In genomic region chr6:7726416-7727149, GRCh38 we compare ENCODE assay signal across 8 cellular contexts. TPM values are rescaled to one million over a fixed set of nuclear protein-coding genes. Genes with fewer than 3 reads are reported as not detected.
DNase-seq lines count a peak whose midpoint lies in the region; ATAC-seq lines count a peak whose summit lies in the region.

No MANE protein-coding gene starts in this region.

- peak; percentile 6 for DNase-seq in EL
- DNase-seq in NCI-H748 (lab: John Stamatoyannopoulos, UW; ENCODE audit: unreplicated experiment), result peak; percentile 73
- DNase-seq in NCI-H187 (lab: John Stamatoyannopoulos, UW), result no peak
- DNase-seq in amniotic stem cell (lab: John Stamatoyannopoulos, UW), result no peak

- H3K4me1 ChIP-seq in ectodermal cell (ENCODE audit: control insufficient read depth, insufficient read depth, low read length) (peaks cover 14% of the 10 kb centered on the region), muscle layer of duodenum (ENCODE audit: control insufficient read depth in 1 of 2, insufficient read depth in 2 of 2, low read length in 2 of 2) (peaks cover 2 to 29% of the 10 kb centered on the region in 2 donors)

- no peak overlapping the region for H3K27ac ChIP-seq in ectodermal cell (ENCODE audit: insufficient read depth, low read depth, low read length, poor library complexity, severe bottlenecking)
- no peak overlapping the region for H3K27ac ChIP-seq in muscle layer of duodenum (ENCODE audit: low read length)

- H3K27me3 ChIP-seq in ectodermal cell (ENCODE audit: control insufficient read depth, insufficient read depth, low read length, poor library complexity, severe bottlenecking) (peaks cover 92% of the 10 kb centered on the region), muscle layer of duodenum (ENCODE audit: low read depth, low read length) (peaks cover 37% of the 10 kb centered on the region)

- H3K36me3 ChIP-seq in ectodermal cell (ENCODE audit: control insufficient read depth, insufficient read depth, low read length) (no peaks in the 10 kb centered on the region), muscle layer of duodenum (ENCODE audit: control insufficient read depth in 1 of 2, insufficient read depth in 2 of 2, low read length in 2 of 2) (no peaks in the 10 kb centered on the region)

- ATAC-seq in GM21529 (IDR thresholded peaks at IDR 0.05; ENCODE audit: unreplicated experiment), result peak; percentile 19
- ATAC-seq in GM21526 (IDR thresholded peaks at IDR 0.05; ENCODE audit: low FRiP score, unreplicated experiment), result no peak

- 1% methylated on average over 84 of the region's 84 CpGs for WGBS in ectodermal cell, 2 experiments

- H3K9me3 ChIP-seq in ectodermal cell (ENCODE audit: control insufficient read depth, low read length), result no peaks in the 10 kb centered on the region
- no peaks in the 10 kb centered on the region for H3K9me3 ChIP-seq in muscle layer of duodenum (ENCODE audit: control insufficient read depth in 1 of 2, low read length in 2 of 2)

- H3K4me3 ChIP-seq in ectodermal cell (ENCODE audit: insufficient read depth, low read depth, low read length) (peak overlapping the region; percentile 42), muscle layer of duodenum (ENCODE audit: low read depth in 1 of 2, low read length in 2 of 2) (peak overlapping the region; percentile 49 to 81)

RNA-seq across cellular contexts. Expression of gene BMP6, which starts 0.7 kb away (rescaled TPM):
- polyA plus RNA-seq in ectodermal cell (2013, experiment 1 of 4), result 0.41 TPM
- polyA plus RNA-seq in ectodermal cell (2013, experiment 2 of 4), result 0.21 TPM
- polyA plus RNA-seq in ectodermal cell (2013, experiment 3 of 4), result 0.32 TPM
- 0.24 TPM for polyA plus RNA-seq in ectodermal cell (2013, experiment 4 of 4)

Comparison
In these comparisons a context has a peak if more than half of its experiments do, and no peak if none do; other contexts are left out.
1. DNase-seq: peak in EL (single experiment) and NCI-H748 (single experiment); none in NCI-H187 (0 of 2) and amniotic stem cell (single experiment).